28 cellular contexts compared by ENCODE assay signal in the genomic region with DNA sequence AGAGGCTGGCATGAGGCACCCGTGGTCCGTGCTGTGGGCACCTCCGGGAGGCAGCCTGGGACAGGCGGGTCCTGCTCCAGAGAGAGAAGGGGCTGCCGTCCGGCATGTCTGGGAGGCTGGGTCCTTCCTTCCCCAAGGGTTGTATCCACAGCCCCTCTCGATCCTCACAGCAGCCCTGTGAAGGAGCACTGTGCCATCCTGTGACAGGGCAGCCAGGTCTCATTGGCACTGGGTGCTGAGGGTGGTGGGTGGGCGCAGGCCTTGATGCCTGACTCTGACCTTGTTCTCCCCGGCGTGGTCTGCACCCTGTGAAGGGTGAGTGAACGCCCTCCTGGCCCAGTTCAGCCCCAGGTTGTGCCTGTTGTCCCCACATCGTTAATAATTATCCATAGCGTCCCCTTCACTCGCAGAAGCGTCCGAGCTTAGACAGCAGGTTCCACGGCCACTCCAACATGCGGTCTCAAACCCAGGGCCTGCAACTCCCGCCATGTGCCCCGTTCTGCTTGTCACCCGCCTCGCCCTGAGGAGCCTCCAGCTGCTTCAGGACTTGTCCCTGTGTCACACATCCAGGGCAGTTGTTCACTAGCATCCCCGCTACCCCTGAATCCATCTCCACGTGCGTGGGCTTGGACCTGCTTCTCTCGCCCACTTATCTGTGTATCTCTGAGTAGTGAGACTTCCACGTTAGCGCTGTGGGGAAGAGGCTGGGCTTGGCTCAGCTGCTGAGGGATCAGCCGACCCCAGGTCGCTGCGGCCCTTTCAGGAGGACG. TPM values are rescaled to one million over a fixed set of nuclear protein-coding genes. Genes with fewer than 3 reads are reported as not detected.
A peak's percentile ranks its signal among the peaks of the same experiment; 100 is the strongest.
DNase-seq lines count a peak whose midpoint lies in the region; ATAC-seq, FAIRE-seq and TF ChIP-seq lines count a peak whose summit lies in the region.
"Had no signal": no experiment of that assay in that cellular context is flagged by ENCODE, and none has a peak within 500 bp of the region (broad histone marks: within the 10 kb centered on the region; RNA-seq: fewer than 3 reads in every experiment).

No MANE protein-coding gene starts in this region.

- H3K9me3 ChIP-seq in H9 (ENCODE audit: control insufficient read depth, low read depth, low read length) = no peaks in the 10 kb centered on the region
- no peaks in the 10 kb centered on the region for H3K9me3 ChIP-seq in H1 (ENCODE audit: insufficient read depth in 2 of 2, low read depth in 1 of 2, low read length in 1 of 2)
- no peaks in the 10 kb centered on the region for H3K9me3 ChIP-seq in kidney (ENCODE audit: control insufficient read depth in 1 of 2, low read length in 2 of 2)
- H3K9me3 ChIP-seq in uterus = no peaks in the 10 kb centered on the region
- H3K9me3 ChIP-seq in body of pancreas = no peaks in the 10 kb centered on the region
- H3K9me3 ChIP-seq: BLaER1, thyroid gland had no signal

- H4K8ac ChIP-seq in H9 (replicated peaks; ENCODE audit: insufficient read length, low read depth, low read length) = no peak overlapping the region
- peak overlapping the region; percentile 41; the same call in 1 of the 2 replicates for H4K8ac ChIP-seq in H1 (ENCODE audit: extremely low read depth, insufficient read depth, low read length)

- no peak overlapping the region for H3T11ph ChIP-seq in H9 (ENCODE audit: low read length)

- FAIRE-seq in H1 (lab: Jason Lieb, UNC) (no peak), kidney (lab: Jason Lieb, UNC) (no peak)
- FAIRE-seq: colon, endometrium, GM12878 had no signal

- H4K20me1 ChIP-seq in H9 (ENCODE audit: control insufficient read depth, insufficient read depth, insufficient read length) = peaks cover 3% of the 10 kb centered on the region
- H4K20me1 ChIP-seq in H1 (replicated peaks in 1 of 2; ENCODE audit: control insufficient read depth in 1 of 2, insufficient read depth in 2 of 2, low read length in 2 of 2) = peaks cover 0 to 3% of the 10 kb centered on the region in 2 experiments

- H2BK120ac ChIP-seq in H9 (ENCODE audit: low read depth, low read length, poor library complexity, severe bottlenecking) = no peak overlapping the region
- H2BK120ac ChIP-seq in H1 (replicated peaks; ENCODE audit: low read depth, low read length) = no peak overlapping the region

- H3K14ac ChIP-seq in H9 (ENCODE audit: insufficient read depth, low read length) (no peak overlapping the region), H1 (ENCODE audit: insufficient read length) (no peak overlapping the region)

- H3K27me3 ChIP-seq in H9 (ENCODE audit: insufficient read depth, low read length) = no peaks in the 10 kb centered on the region
- no peaks in the 10 kb centered on the region for H3K27me3 ChIP-seq in H1 (replicated peaks in 1 of 4; ENCODE audit: control insufficient read depth in 3 of 4, extremely low read depth in 1 of 4, insufficient read depth in 3 of 4, low read length in 3 of 4)
- H3K27me3 ChIP-seq in uterus = no peaks in the 10 kb centered on the region
- H3K27me3 ChIP-seq in body of pancreas = no peaks in the 10 kb centered on the region
- H3K27me3 ChIP-seq: BLaER1, brain microvascular endothelial cell, thyroid gland had no signal

- H3K27me3 Mint-ChIP-seq in H9 (ENCODE audit: low read depth) = no peaks in the 10 kb centered on the region; the same call in 1 of the 2 replicates
- H3K27me3 Mint-ChIP-seq in progenitor cell of endocrine pancreas = no peaks in the 10 kb centered on the region

- no peak overlapping the region for H4K5ac ChIP-seq in H9 (ENCODE audit: insufficient read length, low read depth, low read length)
- no peak overlapping the region for H4K5ac ChIP-seq in H1 (ENCODE audit: insufficient read length, low read depth, low read length)

- H2BK5ac ChIP-seq in H9 (ENCODE audit: insufficient read length, low read length) = no peak overlapping the region
- peak overlapping the region; percentile 27 for H2BK5ac ChIP-seq in H1 (ENCODE audit: low read depth, low read length)

- H3K56ac ChIP-seq in H9 (ENCODE audit: insufficient read length, low read depth, low read length) = no peak overlapping the region
- H3K56ac ChIP-seq in H1 (replicated peaks; ENCODE audit: insufficient read length, low read depth, low read length) = no peak overlapping the region

- H3K4me1 ChIP-seq in H9 (ENCODE audit: insufficient read depth, low read length) (peaks cover 17% of the 10 kb centered on the region), H1 (replicated peaks in 1 of 4; ENCODE audit: control insufficient read depth in 3 of 4, insufficient read depth in 4 of 4, low read length in 3 of 4) (peaks cover 19 to 33% (median 29%) of the 10 kb centered on the region in 4 experiments), kidney (ENCODE audit: control insufficient read depth in 1 of 2, insufficient read depth in 1 of 2, low read depth in 1 of 2, low read length in 2 of 2) (peaks cover 8 to 14% of the 10 kb centered on the region in 2 donors), uterus (no peaks in the 10 kb centered on the region), body of pancreas (no peaks in the 10 kb centered on the region)

- H3K79me2 ChIP-seq in H9 (ENCODE audit: insufficient read depth, low read length) (peaks cover 10% of the 10 kb centered on the region; the same call in 1 of the 2 replicates), H1 (ENCODE audit: control insufficient read depth in 1 of 2, insufficient read depth in 2 of 2, low read length in 2 of 2) (peaks cover 6 to 91% of the 10 kb centered on the region in 2 experiments)

- no peak for TF ChIP-seq EP300 in H1 (IDR thresholded peaks at IDR 0.05; ENCODE audit: borderline replicate concordance in 1 of 2, low read depth in 2 of 2, low read length in 2 of 2)

- POLR2A ChIA-PET in H1 (lab: Charles Lee; ENCODE audit: partially characterized antibody) = interaction anchor here (1.0 kb wide), 1 partner anchor 12 kb away, joined by 4 read pairs; no protein-coding TSS in a partner anchor

- H3K36me3 Mint-ChIP-seq in H9 (ENCODE audit: insufficient read depth in 1 of 3, low read depth in 3 of 3) (peaks cover 0 to 18% (median 3%) of the 10 kb centered on the region in 3 experiments), progenitor cell of endocrine pancreas (ENCODE audit: insufficient read depth) (peaks cover 12% of the 10 kb centered on the region)

- H3K4me2 ChIP-seq in H9 (ENCODE audit: insufficient read depth, insufficient read length, low read length) (no peak overlapping the region), H1 (ENCODE audit: insufficient read depth in 1 of 2, low read depth in 2 of 2, low read length in 2 of 2) (no peak overlapping the region)
- H3K4me2 ChIP-seq: BLaER1 had no signal

- H3K18ac ChIP-seq in H9 (ENCODE audit: insufficient read length, low read depth, low read length) = no peak overlapping the region
- H3K18ac ChIP-seq in H1 (ENCODE audit: extremely low read depth, low read length) = no peak overlapping the region

- H3K4me3 Mint-ChIP-seq in H9 (no peak overlapping the region; a peak in 1 of 5 replicates), progenitor cell of endocrine pancreas (ENCODE audit: low read depth) (no peak overlapping the region)
- H3K4me3 Mint-ChIP-seq: T-helper 1 cell treated with Interleukin-12 subunit alpha and Interleukin-12 subunit beta and Interleukin-4 antibody, amounts not matched to agents 30 μg/mL and 1 μg/mL, for 36 hours had no signal

- no peak overlapping the region for H2BK15ac ChIP-seq in H9 (ENCODE audit: low read depth, low read length)
- H2BK15ac ChIP-seq in H1 (ENCODE audit: low read length) = no peak overlapping the region; the same call in 1 of the 2 replicates

- no peak overlapping the region for H3K23ac ChIP-seq in H9 (ENCODE audit: insufficient read length, low read depth, low read length)
- H3K23ac ChIP-seq in H1 (ENCODE audit: insufficient read length) = no peak overlapping the region

- TF ChIP-seq CTCF in H9 (conservative IDR thresholded peaks at IDR 0.05) (no peak), H1 (IDR thresholded peaks at IDR 0.05; ENCODE audit: control extremely low read depth in 1 of 3, insufficient read depth in 1 of 3, low read depth in 1 of 3, low read length in 3 of 3) (no peak), kidney (IDR thresholded peaks at IDR 0.05; ENCODE audit: borderline replicate concordance, extremely low read depth, insufficient read depth) (no peak), progenitor cell of endocrine pancreas (IDR thresholded peaks at IDR 0.05; ENCODE audit: unreplicated experiment) (no peak), uterus (IDR thresholded peaks at IDR 0.05) (no peak), body of pancreas (IDR thresholded peaks at IDR 0.05) (no peak)

- no peak overlapping the region for H3K27ac ChIP-seq in H9 (ENCODE audit: insufficient read length, low read depth, low read length)
- no peak overlapping the region for H3K27ac ChIP-seq in H1 (ENCODE audit: low read depth, low read length)
- H3K27ac ChIP-seq in kidney (ENCODE audit: low read depth in 2 of 2, low read length in 2 of 2) = peak overlapping the region in 1 of 2 donors; percentile 38
- no peak overlapping the region for H3K27ac ChIP-seq in uterus
- no peak overlapping the region for H3K27ac ChIP-seq in body of pancreas
- H3K27ac ChIP-seq: BLaER1, brain microvascular endothelial cell, HL-60, thyroid gland, WERI-Rb-1 had no signal

- H2AFZ ChIP-seq in H9 (ENCODE audit: low read length) (no peak overlapping the region), H1 (ENCODE audit: low read length) (no peak overlapping the region)

- DNase-seq in H9 = peak; percentile 22
- no peak for DNase-seq in H1 (ENCODE audit: low read depth in 1 of 2, low spot score in 2 of 2)
- peak; percentile 61 for DNase-seq in kidney
- DNase-seq in progenitor cell of endocrine pancreas (ENCODE audit: low spot score, unreplicated experiment) = no peak
- DNase-seq in uterus = no peak
- DNase-seq in T1000 (lab: John Stamatoyannopoulos, UW) = no peak
- no peak for DNase-seq in body of pancreas
- DNase-seq: activated CD4-positive, alpha-beta T cell treated with anti-CD3 and anti-CD28 coated beads, Interleukin-2, amount 50 U/mL, for 4 hours; activated CD8-positive, alpha-beta memory T cell treated with anti-CD3 and anti-CD28 coated beads, Interleukin-2, amount 50 U/mL, for 48 hours; activated gamma-delta T cell; brain microvascular endothelial cell; COR-L47; DMS79 treated with DMSO at 0.1 percent for 48 hours; NCI-H1436; NCI-H2107; NCI-H446 treated with DMSO at 0.1 percent for 48 hours; stimulated activated CD4-positive, alpha-beta T cell treated with anti-CD3 and anti-CD28 coated beads, Interleukin-4, amount 100 ng/mL, for 4 hours; stimulated activated naive CD8-positive, alpha-beta T cell treated with anti-CD3 and anti-CD28 coated beads, Interleukin-15, Interleukin-2, amounts not matched to agents 100 U/mL and 50 U/mL, for 24 hours; thyroid gland; WERI-Rb-1 had no signal

- no peak overlapping the region for H2AK5ac ChIP-seq in H9 (ENCODE audit: insufficient read length, low read length)
- H2AK5ac ChIP-seq in H1 (ENCODE audit: low read depth, low read length) = no peak overlapping the region

- ATAC-seq in HG03025 (IDR thresholded peaks at IDR 0.05; ENCODE audit: low FRiP score, unreplicated experiment) = no peak
- no peak for ATAC-seq in body of pancreas
- ATAC-seq: GM12878; Panc1; stimulated activated naive CD8-positive, alpha-beta T cell treated with anti-CD3 and anti-CD28 coated beads, Interleukin-15, Interleukin-2, amounts not matched to agents 100 U/mL and 50 U/mL, for 24 hours had no signal

- H3K79me1 ChIP-seq in H9 (ENCODE audit: insufficient read depth, low read depth, low read length, poor library complexity, severe bottlenecking) (no peaks in the 10 kb centered on the region), H1 (ENCODE audit: low read depth, low read length) (peaks cover 12% of the 10 kb centered on the region)

- H3K4ac ChIP-seq in H9 (ENCODE audit: low read depth, low read length) (no peak overlapping the region), H1 (replicated peaks; ENCODE audit: insufficient read length, low read depth, low read length) (no peak overlapping the region)

- no CpG with 5 or more reads among the region's 32 CpGs for WGBS in H9 (ENCODE audit: extremely low coverage, insufficient read length, low lambda C conversion rate)
- 93% methylated on average over 32 of the region's 32 CpGs; no CpG with 5 or more reads in 1 of the 2 experiments for WGBS in H1 (ENCODE audit: extremely low coverage in 1 of 2, insufficient coverage in 1 of 2, insufficient read length in 1 of 2, insufficient replicate concordance in 2 of 2, low coverage in 1 of 2, low lambda C conversion rate in 2 of 2, missing lambda C conversion rate in 1 of 2), 2 experiments
- 93 to 96% methylated on average over 20 to 31 of the region's 32 CpGs for WGBS in body of pancreas, 2 donors

- no peak overlapping the region for H4K91ac ChIP-seq in H9 (ENCODE audit: insufficient read length, low read depth, low read length)
- H4K91ac ChIP-seq in H1 (replicated peaks; ENCODE audit: insufficient read length, low read length) = peak overlapping the region; percentile 46

- H3K27ac Mint-ChIP-seq in H9 = peak overlapping the region; percentile 50 to 91 (median 87); a peak in 5 of 7 replicates
- peak overlapping the region; percentile 67 for H3K27ac Mint-ChIP-seq in progenitor cell of endocrine pancreas
- H3K27ac Mint-ChIP-seq: T-helper 1 cell treated with Interleukin-12 subunit alpha and Interleukin-12 subunit beta and Interleukin-4 antibody, amounts not matched to agents 30 μg/mL and 1 μg/mL, for 36 hours had no signal

- H2BK12ac ChIP-seq in H9 (ENCODE audit: insufficient read length, low read depth, low read length) (no peak overlapping the region), H1 (ENCODE audit: low read depth, low read length) (no peak overlapping the region)

- H3K9me3 Mint-ChIP-seq in H9 (no peaks in the 10 kb centered on the region), progenitor cell of endocrine pancreas (ENCODE audit: low read depth) (no peaks in the 10 kb centered on the region)
- H3K9me3 Mint-ChIP-seq: T-helper 1 cell treated with Interleukin-12 subunit alpha and Interleukin-12 subunit beta and Interleukin-4 antibody, amounts not matched to agents 30 μg/mL and 1 μg/mL, for 36 hours had no signal

- H2BK20ac ChIP-seq in H9 (ENCODE audit: low read depth, low read length, poor library complexity, severe bottlenecking) (no peak overlapping the region), H1 (ENCODE audit: low read length) (no peak overlapping the region)

- CTCF ChIA-PET in H1 (lab: Charles Lee; ENCODE audit: partially characterized antibody) = interaction anchor here (0.9 kb wide), 1 partner anchor 173 kb away, joined by 3 read pairs; no protein-coding TSS in a partner anchor

- TF ChIP-seq POLR2A in H1 (IDR thresholded peaks at IDR 0.05; ENCODE audit: control extremely low read depth in 1 of 2, low read depth in 2 of 2, low read length in 2 of 2) (no peak), uterus (IDR thresholded peaks at IDR 0.05) (no peak), body of pancreas (IDR thresholded peaks at IDR 0.05) (no peak)

- intact Hi-C loops in kidney (cut with DNase I) = no loop called here
- intact Hi-C loops in uterus (cut with DNase I; ENCODE audit: low total_unique reads) = no loop called here
- intact Hi-C loops in body of pancreas (cut with DNase I) = no loop called here

- H3K4me3 ChIP-seq in H1 (ENCODE audit: extremely low read depth in 1 of 4, insufficient read depth in 2 of 4, low read depth in 3 of 4, low read length in 4 of 4) (no peak overlapping the region), kidney (ENCODE audit: low read length in 2 of 2) (no peak overlapping the region), uterus (no peak overlapping the region), body of pancreas (no peak overlapping the region)
- H3K4me3 ChIP-seq: BLaER1, GM12878, thyroid gland had no signal

- H3K9ac ChIP-seq in H9 (ENCODE audit: extremely low read depth, insufficient read length, low read length) (no peak overlapping the region), H1 (replicated peaks in 1 of 4; ENCODE audit: extremely low read depth in 1 of 4, low read depth in 3 of 4, low read length in 3 of 4) (no peak overlapping the region), kidney (ENCODE audit: low read length in 2 of 2) (no peak overlapping the region)
- H3K9ac ChIP-seq: BLaER1 had no signal

- peaks cover 41 to 59% of the 10 kb centered on the region in 2 experiments for H3K4me1 Mint-ChIP-seq in H9
- H3K4me1 Mint-ChIP-seq in progenitor cell of endocrine pancreas (ENCODE audit: low read depth) = peaks cover 31% of the 10 kb centered on the region

- no peaks in the 10 kb centered on the region; a peak in 1 of 8 replicates for H3K36me3 ChIP-seq in H1 (ENCODE audit: control insufficient read depth in 2 of 4, insufficient read depth in 4 of 4, low read length in 3 of 4)
- H3K36me3 ChIP-seq in kidney (ENCODE audit: control insufficient read depth in 1 of 2, insufficient read depth in 2 of 2, low read length in 2 of 2) = no peaks in the 10 kb centered on the region
- no peaks in the 10 kb centered on the region for H3K36me3 ChIP-seq in uterus
- H3K36me3 ChIP-seq in body of pancreas (replicated peaks in 1 of 2; ENCODE audit: insufficient read depth in 1 of 2, low read depth in 2 of 2) = no peaks in the 10 kb centered on the region
- H3K36me3 ChIP-seq: brain microvascular endothelial cell, thyroid gland had no signal

- H3K23me2 ChIP-seq in H9 (ENCODE audit: insufficient read length, low read depth, low read length, poor library complexity, severe bottlenecking) (no peaks in the 10 kb centered on the region), H1 (ENCODE audit: low read depth, low read length) (no peaks in the 10 kb centered on the region)

- TF ChIP-seq RAD21 in H1 (IDR thresholded peaks at IDR 0.05 in 1 of 2, conservative IDR thresholded peaks at IDR 0.05 in 1 of 2; ENCODE audit: low read depth in 2 of 2, low read length in 2 of 2) = no peak

RNA-seq across cellular contexts. Expression of a gene that starts 10.6 kb away (rescaled TPM):
- total RNA-seq in H9 (2021) (61.6 and 65.3 TPM in 2 replicates), kidney (212 TPM), progenitor cell of endocrine pancreas (100 and 109 TPM in 2 replicates), uterus (100 to 1,000 TPM in 1 of 4 donors, 10 to 100 TPM in 3; 12.8 to 149 (median 22.8) TPM), body of pancreas (10 to 100 TPM; 24.1 to 33.9 TPM)
- total RNA-seq in H1 (2021; fragmentation: NEBNext Ultra II Directional; extraction: Animal tissue kit (Norgen Biotek cat#: 25700)) = 72.9 and 78.5 TPM in 2 replicates
- polyA plus RNA-seq in H1 (2011; rRNA removed) (28.8 and 30.7 TPM in 2 replicates), kidney (ENCODE audit: insufficient read depth, low read depth, low replicate concordance) (4.9 TPM)
- 14.9 TPM for polyA plus RNA-seq in H1 (2011; cell fraction: cytosol; rRNA removed)
- polyA plus RNA-seq in H1 (2011; cell fraction: nucleus; rRNA removed) = 83.2 TPM
- polyA plus RNA-seq in H1 (2012, experiment 1 of 2) = 31.1 to 42.5 TPM (median 35.7 TPM) in 4 replicates
- 4.6 TPM for polyA plus RNA-seq in H1 (2012, experiment 2 of 2)
- 30.6 TPM for polyA plus RNA-seq in H1 (2013, experiment 1 of 2)
- polyA plus RNA-seq in H1 (2013, experiment 2 of 2) = 28.1 TPM
- 35.6 and 46.4 TPM in 2 replicates for polyA minus RNA-seq in H1 (2011; rRNA and poly(A)+ RNA removed)
- polyA minus RNA-seq in H1 (2011; cell fraction: cytosol; rRNA and poly(A)+ RNA removed) = 49.0 TPM
- polyA minus RNA-seq in H1 (2011; cell fraction: nucleus; rRNA and poly(A)+ RNA removed) = 68.1 TPM

Comparison
In these comparisons a context has a peak if more than half of its experiments do, and no peak if none do; other contexts are left out.
1. DNase-seq: peak in H9 (single experiment) and kidney (single experiment); none in H1 (0 of 2), progenitor cell of endocrine pancreas (single experiment), uterus (0 of 2), T1000 (single experiment) and body of pancreas (0 of 4).